7 cellular contexts compared by ENCODE assay signal in genomic region chr19:55340784-55341147, GRCh38. TPM values are rescaled to one million over a fixed set of nuclear protein-coding genes. Genes with fewer than 3 reads are reported as not detected.
DNase-seq lines count a peak whose midpoint lies in the region; ATAC-seq and TF ChIP-seq lines count a peak whose summit lies in the region.

No MANE protein-coding gene starts in this region.

- no peaks in the 10 kb centered on the region for H3K9me3 ChIP-seq in ES-I3 (ENCODE audit: control insufficient read depth, insufficient read depth, low read length)
- no peaks in the 10 kb centered on the region for H3K9me3 ChIP-seq in MM.1S (replicated peaks; ENCODE audit: insufficient read depth, low read length)
- H3K9me3 ChIP-seq in mucosa of descending colon: no peaks in the 10 kb centered on the region

- TF ChIP-seq CTCF in MM.1S (IDR thresholded peaks at IDR 0.05; ENCODE audit: low read length) (peak; percentile 49), brain (conservative IDR thresholded peaks at IDR 0.05) (peak in 1 of 2 experiments; percentile 27), mucosa of descending colon (IDR thresholded peaks at IDR 0.05) (no peak)

- H3K27me3 ChIP-seq in MM.1S (replicated peaks; ENCODE audit: insufficient read depth, low read length): peaks cover 10% of the 10 kb centered on the region

- peaks cover 21% of the 10 kb centered on the region for H3K27me3 Mint-ChIP-seq in brain

- intact Hi-C loops in mucosa of descending colon (cut with DNase I, micrococcal nuclease): no loop called here

- H3K4me3 Mint-ChIP-seq in brain: peak overlapping the region; percentile 92 to 96 (median 94)

- peaks cover 28% of the 10 kb centered on the region for H3K36me3 Mint-ChIP-seq in brain

- no peak overlapping the region for H2AFZ ChIP-seq in MM.1S (ENCODE audit: low read length)

- H3K36me3 ChIP-seq in ES-I3 (ENCODE audit: insufficient read depth, low read length): peaks cover 9% of the 10 kb centered on the region; the same call in 1 of the 2 replicates
- no peaks in the 10 kb centered on the region; the same call in 1 of the 2 replicates for H3K36me3 ChIP-seq in MM.1S (replicated peaks; ENCODE audit: insufficient read depth, low read length)
- peaks cover 7% of the 10 kb centered on the region for H3K36me3 ChIP-seq in mucosa of descending colon (ENCODE audit: low read depth)

- no peaks in the 10 kb centered on the region for H4K20me1 ChIP-seq in MM.1S (ENCODE audit: insufficient read depth, low read length)

- H3K79me2 ChIP-seq in MM.1S (ENCODE audit: low read length): peaks cover 24% of the 10 kb centered on the region

- H3F3A ChIP-seq in MM.1S (ENCODE audit: insufficient read depth, low read length): peaks cover 8% of the 10 kb centered on the region; the same call in 1 of the 2 replicates

- peaks cover 10% of the 10 kb centered on the region; the same call in 1 of the 2 replicates for H3K4me1 ChIP-seq in ES-I3 (ENCODE audit: insufficient read depth, low read length)
- H3K4me1 ChIP-seq in MM.1S (ENCODE audit: low read length): peaks cover 5% of the 10 kb centered on the region; the same call in 1 of the 2 replicates
- peaks cover 21% of the 10 kb centered on the region for H3K4me1 ChIP-seq in mucosa of descending colon (ENCODE audit: low read depth)

- peaks cover 0 to 2% (median 0%) of the 10 kb centered on the region in 5 experiments for H3K9me3 Mint-ChIP-seq in brain

- no peaks in the 10 kb centered on the region for H3K9me2 ChIP-seq in MM.1S (replicated peaks; ENCODE audit: insufficient read depth, low read length)

- peak overlapping the region; percentile 99 for H3K4me2 ChIP-seq in MM.1S (ENCODE audit: low read depth, low read length)

- peak overlapping the region; percentile 91 to 100 (median 98) for H3K27ac Mint-ChIP-seq in brain

- peaks cover 54% of the 10 kb centered on the region for H3K4me1 Mint-ChIP-seq in brain

- H3K4me3 ChIP-seq in MM.1S (ENCODE audit: low read length) (peak overlapping the region; percentile 95), mucosa of descending colon (no peak overlapping the region)

- DNase-seq in MM.1S (peak; percentile 25), mucosa of descending colon (peak in 2 of 3 donors; percentile 35 to 69), germinal center (ENCODE audit: low spot score) (no peak), HCEC 1CT (no peak)

- ATAC-seq in mucosa of descending colon: no peak
- no peak for ATAC-seq in GM19455 (IDR thresholded peaks at IDR 0.05; ENCODE audit: unreplicated experiment)

- H3K9ac ChIP-seq in ES-I3 (ENCODE audit: low read depth, low read length) (peak overlapping the region; percentile 88), MM.1S (ENCODE audit: low read length) (peak overlapping the region; percentile 99)

- H3K27ac ChIP-seq in MM.1S (ENCODE audit: low read length): peak overlapping the region; percentile 83

RNA-seq across cellular contexts. Expression of gene KMT5C, which starts 1.1 kb away (rescaled TPM):
- polyA plus RNA-seq in brain (ENCODE audit: insufficient read depth, low read depth, low replicate concordance): 18.4 TPM
- total RNA-seq in mucosa of descending colon: 10 to 100 TPM; 14.7 to 19.3 (median 16.5) TPM

RNA-seq across cellular contexts. Expression of gene COX6B2, which starts 13.8 kb away (rescaled TPM):
- not detected for polyA plus RNA-seq in brain (ENCODE audit: insufficient read depth, low read depth, low replicate concordance)
- 10 to 100 TPM; 16.6 to 30.0 (median 17.2) TPM for total RNA-seq in mucosa of descending colon

RNA-seq across cellular contexts. Expression of gene TMEM150B, which starts 15.6 kb away (rescaled TPM):
- polyA plus RNA-seq in brain (ENCODE audit: insufficient read depth, low read depth, low replicate concordance): 1.0 TPM
- total RNA-seq in mucosa of descending colon: 10 to 100 TPM; 31.6 to 62.1 (median 36.4) TPM

RNA-seq across cellular contexts. Expression of gene GARIN5B, which starts 22.3 kb away (rescaled TPM):
- polyA plus RNA-seq in brain (ENCODE audit: insufficient read depth, low read depth, low replicate concordance): not detected
- not detected for total RNA-seq in mucosa of descending colon

RNA-seq across cellular contexts. Expression of gene IL11, which starts 29.5 kb away (rescaled TPM):
- polyA plus RNA-seq in brain (ENCODE audit: insufficient read depth, low read depth, low replicate concordance): 0.41 TPM
- under 1 TPM; 0.24 to 0.32 (median 0.29) TPM for total RNA-seq in mucosa of descending colon

Comparison
In these comparisons a context has a peak if more than half of its experiments do, and no peak if none do; other contexts are left out.
1. DNase-seq: peak in MM.1S (single experiment) and mucosa of descending colon (2 of 3); none in germinal center (single experiment) and HCEC 1CT (single experiment).